ENCODE assay signal across 13 cellular contexts in genomic region chr19:40774916-40775631, GRCh38. TPM values are rescaled to one million over a fixed set of nuclear protein-coding genes. Genes with fewer than 3 reads are reported as not detected.
DNase-seq lines count a peak whose midpoint lies in the region; ATAC-seq and TF ChIP-seq lines count a peak whose summit lies in the region.
"Had no signal": no experiment of that assay in that cellular context is flagged by ENCODE, and none has a peak within 500 bp of the region (broad histone marks: within the 10 kb centered on the region; RNA-seq: fewer than 3 reads in every experiment).

TSS of gene MIA (plus strand) at chr19:40775521. CDS start at chr19:40775543, 22 bp downstream.

- no peak within 1 kb of the TSS for H3K4me2 ChIP-seq in neural cell (ENCODE audit: low read length)

- H4K20me1 ChIP-seq in neural cell (ENCODE audit: insufficient read depth), result no peaks in the 10 kb centered on the region

- peaks cover 4% of the 10 kb centered on the region for H3F3A ChIP-seq in neural cell (ENCODE audit: insufficient read depth, low read length, poor library complexity, severe bottlenecking)

- TF ChIP-seq CTCF in brain microvascular endothelial cell (IDR thresholded peaks at IDR 0.05; ENCODE audit: low read depth, low read length, missing control alignments) (no peak), neural cell (IDR thresholded peaks at IDR 0.05; ENCODE audit: poor library complexity, severe bottlenecking) (no peak), uterus (IDR thresholded peaks at IDR 0.05) (no peak), adrenal gland (IDR thresholded peaks at IDR 0.05) (no peak)

- H3K27me3 ChIP-seq in CD4-positive, CD25-positive, alpha-beta regulatory T cell (ENCODE audit: control insufficient read depth, insufficient read depth, low read length), result no peaks in the 10 kb centered on the region
- no peaks in the 10 kb centered on the region for H3K27me3 ChIP-seq in brain microvascular endothelial cell (replicated peaks)
- H3K27me3 ChIP-seq in neural cell (ENCODE audit: insufficient read depth, low read depth, low read length), result no peaks in the 10 kb centered on the region
- H3K27me3 ChIP-seq in uterus, result no peaks in the 10 kb centered on the region
- H3K27me3 ChIP-seq in adrenal gland, result no peaks in the 10 kb centered on the region

- WGBS in adrenal gland, 4 donors, result 77 to 89% (median 86%) methylated on average over 7 to 9 of the region's 9 CpGs

- H3K36me3 ChIP-seq in CD4-positive, CD25-positive, alpha-beta regulatory T cell (ENCODE audit: control insufficient read depth, insufficient read depth, low read length), result no peaks in the 10 kb centered on the region
- H3K36me3 ChIP-seq in brain microvascular endothelial cell (replicated peaks) (no peaks in the 10 kb centered on the region), neural cell (ENCODE audit: insufficient read depth, low read length) (no peaks in the 10 kb centered on the region), uterus (no peaks in the 10 kb centered on the region), adrenal gland (replicated peaks in 1 of 2) (no peaks in the 10 kb centered on the region)

- peak within 1 kb of the TSS in 3 of 4 donors; percentile 22 to 79 (median 37) for H3K4me3 Mint-ChIP-seq in CD4-positive, CD25-positive, alpha-beta regulatory T cell
- peak within 1 kb of the TSS in 3 of 4 donors; percentile 60 to 68 (median 66) for H3K4me3 Mint-ChIP-seq in IgD-negative memory B cell

- H3K9ac ChIP-seq in neural cell (ENCODE audit: low read length), result peak within 1 kb of the TSS; percentile 87

- in situ Hi-C loops in brain microvascular endothelial cell (cut with HindIII; ENCODE audit: low pct_ligation_motif_present, low sequenced_read_pairs), result no loop called here

- peaks cover 6 to 40% (median 24%) of the 10 kb centered on the region in 4 donors for H3K4me1 Mint-ChIP-seq in CD4-positive, CD25-positive, alpha-beta regulatory T cell
- peaks cover 24 to 34% (median 33%) of the 10 kb centered on the region in 3 donors for H3K4me1 Mint-ChIP-seq in IgD-negative memory B cell

- no peak within 1 kb of the TSS for H2AFZ ChIP-seq in neural cell (ENCODE audit: low read depth, low read length)

- intact Hi-C loops in uterus (cut with DNase I; ENCODE audit: low total_unique reads), result no loop called here
- intact Hi-C loops in adrenal gland (cut with DNase I), result no loop called here

- no peak for ATAC-seq in CD4-positive, CD25-positive, alpha-beta regulatory T cell (ENCODE audit: low read depth in 2 of 2)
- ATAC-seq: activated CD8-positive, alpha-beta memory T cell treated with anti-CD3 and anti-CD28 coated beads, Interleukin-2, amount 10 ng/mL, durations not matched to agents 7 days and 5 days; mucosa of descending colon had no signal

- TF ChIP-seq EP300 in neural cell (conservative IDR thresholded peaks at IDR 0.05; ENCODE audit: poor library complexity, severe bottlenecking), result no peak

- DNase-seq in CD4-positive, CD25-positive, alpha-beta regulatory T cell, result no peak
- no peak for DNase-seq in brain microvascular endothelial cell
- no peak for DNase-seq in uterus
- no peak for DNase-seq in epidermal melanocyte (ENCODE audit: insufficient read length, low spot score)
- DNase-seq in NCI-H187 treated with DMSO at 0.1 percent for 48 hours (lab: John Stamatoyannopoulos, UW), result no peak
- DNase-seq in adrenal gland, result no peak
- DNase-seq: activated CD8-positive, alpha-beta memory T cell treated with anti-CD3 and anti-CD28 coated beads, Interleukin-2, amount 10 ng/mL, durations not matched to agents 7 days and 5 days; anterior cingulate cortex; mucosa of descending colon; NCI-H1694 had no signal

- peaks cover 9% of the 10 kb centered on the region for H3K36me3 Mint-ChIP-seq in CD4-positive, CD25-positive, alpha-beta regulatory T cell
- H3K36me3 Mint-ChIP-seq in IgD-negative memory B cell, result peaks cover 15% of the 10 kb centered on the region

- H3K9me2 ChIP-seq in neural cell (ENCODE audit: insufficient read depth, low read length), result no peaks in the 10 kb centered on the region

- peaks cover 0 to 3% (median 0%) of the 10 kb centered on the region in 7 donors for H3K9me3 Mint-ChIP-seq in CD4-positive, CD25-positive, alpha-beta regulatory T cell
- peaks cover 0 to 6% (median 0%) of the 10 kb centered on the region in 3 donors for H3K9me3 Mint-ChIP-seq in IgD-negative memory B cell

- TF ChIP-seq RAD21 in neural cell (conservative IDR thresholded peaks at IDR 0.05), result no peak

- TF ChIP-seq POLR2A in uterus (IDR thresholded peaks at IDR 0.05), result no peak
- TF ChIP-seq POLR2A in adrenal gland (IDR thresholded peaks at IDR 0.05), result no peak

- no peaks in the 10 kb centered on the region for H3K9me3 ChIP-seq in CD4-positive, CD25-positive, alpha-beta regulatory T cell (ENCODE audit: control insufficient read depth in 2 of 2, low read length in 2 of 2)
- H3K9me3 ChIP-seq in neural cell (ENCODE audit: low read length), result no peaks in the 10 kb centered on the region
- no peaks in the 10 kb centered on the region for H3K9me3 ChIP-seq in uterus
- H3K9me3 ChIP-seq in adrenal gland (replicated peaks in 1 of 3), result no peaks in the 10 kb centered on the region
- H3K9me3 ChIP-seq: mucosa of descending colon had no signal

- peaks cover 8% of the 10 kb centered on the region for H3K27me3 Mint-ChIP-seq in CD4-positive, CD25-positive, alpha-beta regulatory T cell
- H3K27me3 Mint-ChIP-seq in IgD-negative memory B cell, result no peaks in the 10 kb centered on the region
- H3K27me3 Mint-ChIP-seq: activated CD8-positive, alpha-beta memory T cell treated with anti-CD3 and anti-CD28 coated beads, Interleukin-2, amount 10 ng/mL, durations not matched to agents 7 days and 5 days had no signal

- peak within 1 kb of the TSS in 2 of 3 donors; percentile 69 to 97 for H3K27ac Mint-ChIP-seq in CD4-positive, CD25-positive, alpha-beta regulatory T cell
- peak within 1 kb of the TSS in 1 of 3 donors; percentile 98 for H3K27ac Mint-ChIP-seq in IgD-negative memory B cell

- H3K79me2 ChIP-seq in neural cell (replicated peaks; ENCODE audit: insufficient read depth, low read length), result no peaks in the 10 kb centered on the region

- no peak within 1 kb of the TSS for H3K27ac ChIP-seq in CD4-positive, CD25-positive, alpha-beta regulatory T cell (ENCODE audit: insufficient read depth, low read length, poor library complexity, severe bottlenecking)
- H3K27ac ChIP-seq in brain microvascular endothelial cell (no peak within 1 kb of the TSS), neural cell (ENCODE audit: low read length) (peak within 1 kb of the TSS; percentile 99), uterus (no peak within 1 kb of the TSS), adrenal gland (no peak within 1 kb of the TSS)

- no peak within 1 kb of the TSS for H3K4me3 ChIP-seq in CD4-positive, CD25-positive, alpha-beta regulatory T cell (ENCODE audit: low read depth, low read length)
- H3K4me3 ChIP-seq in brain microvascular endothelial cell (ENCODE audit: low read depth, low read length) (peak within 1 kb of the TSS; percentile 37), neural cell (ENCODE audit: low read length) (no peak within 1 kb of the TSS), uterus (no peak within 1 kb of the TSS), adrenal gland (no peak within 1 kb of the TSS)
- H3K4me3 ChIP-seq: mucosa of descending colon had no signal

- H3K4me1 ChIP-seq in CD4-positive, CD25-positive, alpha-beta regulatory T cell (ENCODE audit: control insufficient read depth, insufficient read depth, low read length, poor library complexity, severe bottlenecking), result peaks cover 22% of the 10 kb centered on the region
- H3K4me1 ChIP-seq in uterus (peaks cover 0 to 7% of the 10 kb centered on the region in 2 donors), adrenal gland (replicated peaks in 1 of 2) (peaks cover 0 to 15% of the 10 kb centered on the region in 2 donors)

TF ChIP-seq in neural cell, 6 proteins besides CTCF, POLR2A, EP300 and RAD21:
- TF ChIP-seq REST (IDR thresholded peaks at IDR 0.05; ENCODE audit: borderline replicate concordance) (no peak), TAF1 (IDR thresholded peaks at IDR 0.05; ENCODE audit: low read depth) (no peak), SMC3 (conservative IDR thresholded peaks at IDR 0.05; ENCODE audit: poor library complexity) (no peak), EZH2 (IDR thresholded peaks at IDR 0.05; ENCODE audit: borderline replicate concordance, insufficient read depth, low read length, poor library complexity, severe bottlenecking) (no peak), MXI1 (conservative IDR thresholded peaks at IDR 0.05; ENCODE audit: poor library complexity, severe bottlenecking) (no peak), POLR2AphosphoS5 (IDR thresholded peaks at IDR 0.05) (no peak)

RNA-seq across cellular contexts. Expression of gene MIA, which starts in this region (rescaled TPM):
- total RNA-seq in CD4-positive, CD25-positive, alpha-beta regulatory T cell, result not detected
- not detected for polyA plus RNA-seq in CD4-positive, CD25-positive, alpha-beta regulatory T cell
- polyA plus RNA-seq in IgD-negative memory B cell (not detected), neural cell (1.8 and 4.0 TPM in 2 replicates), adrenal gland (1 to 10 TPM in 2 of 3 donors, not detected in 1; 8.3 to 8.7 TPM)
- polyA minus RNA-seq in neural cell, result not detected in 2 replicates
- total RNA-seq in uterus (1 to 10 TPM in 1 of 4 donors, not detected in 3; 2.8 TPM), adrenal gland (1 to 10 TPM in 2 of 8 donors, under 1 TPM in 1, not detected in 5; 0.74 to 9.2 (median 1.0) TPM)
- total RNA-seq: activated CD8-positive, alpha-beta memory T cell treated with anti-CD3 and anti-CD28 coated beads, Interleukin-2, amount 10 ng/mL, durations not matched to agents 7 days and 5 days had no signal
- polyA plus RNA-seq: BJ had no signal
